Comparison of ENCODE assay signal across 28 cellular contexts in genomic region chr16:52731219-52731875, GRCh38.
"Had no signal": no experiment of that assay in that cellular context is flagged by ENCODE, and none has a peak within 500 bp of the region (broad histone marks: within the 10 kb centered on the region; RNA-seq: fewer than 3 reads in every experiment).

No MANE protein-coding gene starts in this region.

- H3K27me3 ChIP-seq: neural progenitor cell, neutrophil, pancreas, right atrium auricular region, right lobe of liver, sigmoid colon, suprapubic skin, testis, tibial artery, transverse colon, upper lobe of right lung, uterus had no signal

- H3K4me1 ChIP-seq: neural progenitor cell, pancreas, prostate gland, right atrium auricular region, right lobe of liver, sigmoid colon, suprapubic skin, testis, tibial artery, transverse colon, upper lobe of right lung, uterus had no signal

- ATAC-seq: naive thymus-derived CD8-positive, alpha-beta T cell; pancreas; right lobe of liver; stimulated activated memory B cell treated with anti-CD40 and anti-IgM and Interleukin-4, amounts not matched to agents 10 μg/mL and 1 μg/mL and 100 μg/mL, for 72 hours; stimulated activated naive CD8-positive, alpha-beta T cell treated with anti-CD3 and anti-CD28 coated beads, Interleukin-15, amount 100 ng/mL, for 72 hours; stimulated activated naive CD8-positive, alpha-beta T cell treated with anti-CD3 and anti-CD28 coated beads, Interleukin-15, Interleukin-2, amounts not matched to agents 100 U/mL and 50 U/mL, for 24 hours; upper lobe of right lung had no signal

- H2AFZ ChIP-seq: neural progenitor cell had no signal

- H3K4me2 ChIP-seq: neural progenitor cell had no signal

- H3K36me3 ChIP-seq: neural progenitor cell, neutrophil, pancreas, prostate gland, right atrium auricular region, right lobe of liver, sigmoid colon, suprapubic skin, tibial artery, transverse colon, upper lobe of right lung, uterus had no signal

- H3K9ac ChIP-seq: neural progenitor cell had no signal

- FAIRE-seq: pancreas, small intestine had no signal

- H3K27ac ChIP-seq: neural progenitor cell, neutrophil, pancreas, prostate gland, right atrium auricular region, right lobe of liver, sigmoid colon, suprapubic skin, testis, tibial artery, transverse colon, upper lobe of right lung, uterus had no signal

- H3K9me3 ChIP-seq: neutrophil, pancreas, prostate gland, right atrium auricular region, right lobe of liver, sigmoid colon, suprapubic skin, testis, transverse colon, upper lobe of right lung, uterus had no signal

- DNase-seq: naive B cell; naive thymus-derived CD8-positive, alpha-beta T cell; nucleus accumbens; retina; right lobe of liver; sigmoid colon; small intestine; stimulated activated CD4-positive, alpha-beta T cell treated with anti-CD3 and anti-CD28 coated beads, Interleukin-15, amount 100 ng/mL, for 24 hours; stimulated activated CD4-positive, alpha-beta T cell treated with anti-CD3 and anti-CD28 coated beads, Interleukin-2, amount 100 ng/mL, for 24 hours; stimulated activated CD4-positive, alpha-beta T cell treated with anti-CD3 and anti-CD28 coated beads, Interleukin-2, amount 100 ng/mL, for 48 hours; stimulated activated CD4-positive, alpha-beta T cell treated with anti-CD3 and anti-CD28 coated beads, Interleukin-4, amount 100 ng/mL, for 4 hours; stimulated activated CD8-positive, alpha-beta memory T cell treated with anti-CD3 and anti-CD28 coated beads, Interleukin-4, amount 100 ng/mL, for 48 hours; stimulated activated naive CD4-positive, alpha-beta T cell; stimulated activated naive CD8-positive, alpha-beta T cell treated with anti-CD3 and anti-CD28 coated beads, Interleukin-15, amount 100 ng/mL, for 72 hours; stimulated activated naive CD8-positive, alpha-beta T cell treated with anti-CD3 and anti-CD28 coated beads, Interleukin-15, Interleukin-2, amounts not matched to agents 100 U/mL and 50 U/mL, for 24 hours; substantia nigra; tibial artery; transverse colon; upper lobe of right lung; uterus had no signal

- H3K4me3 ChIP-seq: neural progenitor cell, pancreas, prostate gland, right atrium auricular region, right lobe of liver, sigmoid colon, suprapubic skin, testis, tibial artery, transverse colon, upper lobe of right lung, uterus had no signal
